Comparison of ENCODE assay signal across 8 cellular contexts in genomic region chr2:121888189-121888557, GRCh38.
DNase-seq lines count a peak whose midpoint lies in the region; ATAC-seq, FAIRE-seq and TF ChIP-seq lines count a peak whose summit lies in the region.

No MANE protein-coding gene starts in this region.

- peak; percentile 94 for ATAC-seq in GM21367 (IDR thresholded peaks at IDR 0.05; ENCODE audit: unreplicated experiment)
- ATAC-seq in IMR-90 (ENCODE audit: low read depth): no peak; the same call in 1 of the 2 replicates

- H3K4me3 ChIP-seq in IMR-90 (ENCODE audit: insufficient read depth, low read depth, low read length): no peak overlapping the region
- no peak overlapping the region for H3K4me3 ChIP-seq in dorsolateral prefrontal cortex

- DNase-seq in IMR-90 (no peak), erythroblast (lab: John Stamatoyannopoulos, UW) (peak; percentile 10 to 29), NCI-H1048 (lab: John Stamatoyannopoulos, UW) (no peak), frontal cortex (ENCODE audit: low spot score in 2 of 2) (no peak), medulla oblongata (ENCODE audit: extremely low spot score) (no peak), dorsolateral prefrontal cortex (no peak)

- FAIRE-seq in frontal cortex (lab: Jason Lieb, UNC): no peak

- no peak overlapping the region for H3K4ac ChIP-seq in IMR-90 (ENCODE audit: low read depth, low read length)

- CTCF ChIA-PET in IMR-90 (lab: Yijun Ruan, JAX): no interaction called here

- peaks cover 5% of the 10 kb centered on the region for H3K27me3 ChIP-seq in IMR-90 (ENCODE audit: control insufficient read depth, insufficient read depth, low read length)
- H3K27me3 ChIP-seq in dorsolateral prefrontal cortex: no peaks in the 10 kb centered on the region

- TF ChIP-seq POLR2A in IMR-90 (IDR thresholded peaks at IDR 0.05; ENCODE audit: low read depth, low read length) (no peak), erythroblast (IDR thresholded peaks at IDR 0.05; ENCODE audit: low read length) (no peak)

- no peak overlapping the region for H2AFZ ChIP-seq in IMR-90 (replicated peaks; ENCODE audit: low read length, poor library complexity)

- no peak overlapping the region for H3K9ac ChIP-seq in IMR-90 (ENCODE audit: low read depth, low read length)

- dilution Hi-C loops in IMR-90 (cut with HindIII; ENCODE audit: low sequenced_read_pairs, unreplicated experiment): no loop called here

- in situ Hi-C loops in IMR-90 (cut with MboI; ENCODE audit: low sequenced_read_pairs): no loop called here

- no peaks in the 10 kb centered on the region for H3K36me3 ChIP-seq in IMR-90 (ENCODE audit: control insufficient read depth, insufficient read depth, low read length)

- H2AK9ac ChIP-seq in IMR-90 (replicated peaks; ENCODE audit: low read depth, low read length, poor library complexity): no peak overlapping the region

- TF ChIP-seq RAD21 in IMR-90 (IDR thresholded peaks at IDR 0.05; ENCODE audit: low read length): no peak

- H2BK15ac ChIP-seq in IMR-90 (ENCODE audit: low read depth, low read length): no peak overlapping the region

- H2BK120ac ChIP-seq in IMR-90 (ENCODE audit: low read depth, low read length): no peak overlapping the region

- H2BK5ac ChIP-seq in IMR-90 (ENCODE audit: low read depth, low read length, poor library complexity, severe bottlenecking): no peak overlapping the region

- no peak overlapping the region for H3K18ac ChIP-seq in IMR-90 (ENCODE audit: low read depth, low read length)

- TF ChIP-seq CTCF in GM12873 (IDR thresholded peaks at IDR 0.05; ENCODE audit: insufficient read depth, low read depth, low read length, missing control alignments) (peak; percentile 71), IMR-90 (conservative IDR thresholded peaks at IDR 0.05; ENCODE audit: low read depth, low read length) (no peak), dorsolateral prefrontal cortex (IDR thresholded peaks at IDR 0.05 in 54 of 56, conservative IDR thresholded peaks at IDR 0.05 in 2 of 56; ENCODE audit: low read depth in 1 of 56, partially characterized antibody in 56 of 56) (peak in 9 of 56 donors; percentile 6 to 33 (median 15))

- H3K23ac ChIP-seq in IMR-90 (ENCODE audit: low read depth, low read length): no peak overlapping the region

- no peak overlapping the region for H3K14ac ChIP-seq in IMR-90 (replicated peaks; ENCODE audit: low read depth, low read length)

- H2BK20ac ChIP-seq in IMR-90 (ENCODE audit: low read depth, low read length): no peak overlapping the region

- H3K79me1 ChIP-seq in IMR-90 (ENCODE audit: low read depth in 1 of 2, low read length in 2 of 2): no peaks in the 10 kb centered on the region

- H3K27ac ChIP-seq in IMR-90 (ENCODE audit: insufficient read depth, low read length) (no peak overlapping the region), dorsolateral prefrontal cortex (no peak overlapping the region)

- BruUV-seq in IMR-90 (replicated peaks; lab: Mats Ljungman, UMichigan): no TSS peak

- WGBS in IMR-90 (ENCODE audit: extremely low coverage in 2 of 2, insufficient read length in 1 of 2), 2 experiments: no CpG with 5 or more reads among the region's 5 CpGs

- no peak overlapping the region for H4K91ac ChIP-seq in IMR-90 (ENCODE audit: insufficient read depth, low read depth, low read length)

- no peak overlapping the region for H4K8ac ChIP-seq in IMR-90 (ENCODE audit: low read depth in 2 of 2, low read length in 2 of 2)

- H3K9me3 ChIP-seq in IMR-90 (ENCODE audit: control insufficient read depth, insufficient read depth, low read length): no peaks in the 10 kb centered on the region

- H4K5ac ChIP-seq in IMR-90 (ENCODE audit: low read depth, low read length): no peak overlapping the region

- no peak overlapping the region for H3K56ac ChIP-seq in IMR-90 (ENCODE audit: extremely low read depth, insufficient read depth, low read length)

- H3K9me1 ChIP-seq in IMR-90 (ENCODE audit: insufficient read depth, low read length): no peaks in the 10 kb centered on the region

- intact Hi-C loops in IMR-90 (cut with micrococcal nuclease) (no loop called here), dorsolateral prefrontal cortex (cut with DNase I) (no loop called here)

- H4K20me1 ChIP-seq in IMR-90 (ENCODE audit: insufficient read depth, low read length): no peaks in the 10 kb centered on the region

- no peak overlapping the region for H3K4me2 ChIP-seq in IMR-90 (ENCODE audit: low read depth, low read length)

- no peak overlapping the region for H2AK5ac ChIP-seq in IMR-90 (ENCODE audit: low read depth, low read length)

- POLR2A ChIA-PET in IMR-90 (lab: Charles Lee; ENCODE audit: unreplicated experiment): no interaction called here

- no peaks in the 10 kb centered on the region for H3K4me1 ChIP-seq in IMR-90 (ENCODE audit: control insufficient read depth, insufficient read depth, low read length)

TF ChIP-seq in IMR-90, 13 proteins besides CTCF, POLR2A, EP300 and RAD21:
- TF ChIP-seq CHD1 (IDR thresholded peaks at IDR 0.05; ENCODE audit: low read depth, low read length) (no peak), CEBPB (IDR thresholded peaks at IDR 0.05; ENCODE audit: low read depth, low read length) (peak; percentile 50)

Comparison
In these comparisons a context has a peak if more than half of its experiments do, and no peak if none do; other contexts are left out.
1. DNase-seq: peak in erythroblast (2 of 2); none in IMR-90 (single experiment), NCI-H1048 (single experiment), frontal cortex (0 of 2), medulla oblongata (single experiment) and dorsolateral prefrontal cortex (0 of 10).